In the genomic region with DNA sequence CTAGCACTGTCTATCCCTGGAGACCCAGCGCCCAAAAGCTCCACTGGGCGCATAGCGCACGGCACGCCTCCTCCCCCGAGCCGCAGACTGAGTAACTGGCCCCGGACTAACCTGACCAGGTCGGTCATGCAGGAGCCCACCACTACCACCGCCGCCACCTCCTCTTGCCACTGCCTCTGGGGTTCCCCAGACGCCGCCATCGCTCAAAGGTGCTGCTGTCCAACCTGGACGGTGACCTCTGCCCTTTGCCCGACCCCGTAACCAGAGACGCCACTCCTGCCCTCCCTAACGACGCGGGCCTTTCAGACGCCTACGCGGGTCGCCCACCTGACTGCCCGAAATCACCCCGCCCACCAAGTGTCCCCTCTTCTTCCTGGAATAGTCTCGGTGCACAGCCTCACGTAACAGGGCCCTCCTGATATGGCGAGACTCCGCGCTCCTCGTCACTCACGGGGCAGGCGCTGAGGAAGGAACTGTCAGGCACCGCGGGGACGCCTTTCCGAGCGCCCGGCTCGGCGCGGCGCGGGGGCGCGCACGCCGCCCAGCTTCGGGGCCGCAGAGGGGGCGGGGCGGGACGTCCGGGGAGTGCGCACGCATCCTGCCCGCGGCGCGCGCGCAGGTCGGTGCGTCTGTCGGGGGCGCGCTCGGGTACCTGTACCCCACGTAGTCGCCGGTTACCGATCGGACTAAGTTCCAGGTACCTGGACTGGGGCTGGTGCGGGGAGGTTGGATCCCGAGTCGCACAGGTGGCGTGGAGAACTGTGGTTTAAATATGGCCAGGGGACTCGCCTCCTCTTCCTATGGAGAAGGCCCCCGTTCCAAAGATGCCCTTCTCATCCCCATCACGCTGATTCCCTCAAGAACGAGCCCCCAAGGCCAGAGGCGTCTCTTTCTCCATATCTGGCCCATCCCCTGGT, we compare ENCODE assay signal across 8 cellular contexts.
DNase-seq lines count a peak whose midpoint lies in the region; ATAC-seq lines count a peak whose summit lies in the region.

Gene BABAM2 (plus strand): TSS at position 584 of the 917 bp plus-strand sequence. CDS start 3,828 bp downstream, outside the sequence.
Gene RBKS (minus strand): TSS at position 242 of the 917 bp plus-strand sequence. CDS start 42 bp downstream, at position 200.

- peak within 1 kb of the TSS; percentile 96 for H3K27ac ChIP-seq in caudate nucleus (ENCODE audit: low read depth, low read length)

- peak; percentile 73 for ATAC-seq in GM19025 (IDR thresholded peaks at IDR 0.05; ENCODE audit: low read depth, unreplicated experiment)
- peak; percentile 80 for ATAC-seq in HG03196 (IDR thresholded peaks at IDR 0.05; ENCODE audit: unreplicated experiment)

- DNase-seq in AG08395 (ENCODE audit: low spot score), result peak; percentile 94
- DNase-seq in NCI-H2227 treated with DMSO at 0.1 percent for 48 hours (lab: John Stamatoyannopoulos, UW), result peak; percentile 93
- DNase-seq in activated CD4-positive, CD25-positive, alpha-beta regulatory T cell (lab: John Stamatoyannopoulos, UW), result peak; percentile 84 to 93 (median 90)
- DNase-seq in caudate nucleus (lab: John Stamatoyannopoulos, UW), result peak in 60 of 61 donors; percentile 22 to 90 (median 72)
- DNase-seq in islet precursor cell, result peak; percentile 88
- DNase-seq in stimulated activated CD4-positive, alpha-beta T cell treated with anti-CD3 and anti-CD28 coated beads, Interleukin-12 subunit alpha, Interleukin-12 subunit beta, amount 100 ng/mL, for 48 hours (ENCODE audit: low read depth in 2 of 3, low spot score in 1 of 3), result peak; percentile 81 to 87 (median 86)

Comparison
In these comparisons a context has a peak if more than half of its experiments do, and no peak if none do; other contexts are left out.
1. Peak in every context shown above with its lines: DNase-seq, ATAC-seq and H3K27ac ChIP-seq.